In genomic region chr7:107173191-107173590, GRCh38 we compare ENCODE assay signal across 13 cellular contexts. TPM values are rescaled to one million over a fixed set of nuclear protein-coding genes. Genes with fewer than 3 reads are reported as not detected.
A peak's percentile ranks its signal among the peaks of the same experiment; 100 is the strongest.
DNase-seq lines count a peak whose midpoint lies in the region; ATAC-seq and TF ChIP-seq lines count a peak whose summit lies in the region.
"Had no signal": no experiment of that assay in that cellular context is flagged by ENCODE, and none has a peak within 500 bp of the region (broad histone marks: within the 10 kb centered on the region; RNA-seq: fewer than 3 reads in every experiment).

No MANE protein-coding gene starts in this region.

- intact Hi-C loops in left cardiac atrium (cut with DNase I), result no loop called here

- TF ChIP-seq CTCF in GM12865 (IDR thresholded peaks at IDR 0.05; ENCODE audit: insufficient read depth, low read depth, low read length, missing control alignments), result no peak

- H3K36me3 Mint-ChIP-seq in activated naive CD8-positive, alpha-beta T cell treated with anti-CD3 and anti-CD28 coated beads for 36 hours, result peaks cover 15% of the 10 kb centered on the region
- H3K36me3 Mint-ChIP-seq in natural killer cell treated with Interleukin-12 subunit alpha and Interleukin-12 subunit beta and Interleukin-15 and Interleukin-18, amount 100 ng/mL, for 72 hours, result no peaks in the 10 kb centered on the region

- H4K20me1 ChIP-seq in Karpas-422 (ENCODE audit: insufficient read depth, low read depth, low read length), result no peaks in the 10 kb centered on the region

- ATAC-seq in natural killer cell treated with Interleukin-12 subunit alpha and Interleukin-12 subunit beta and Interleukin-15 and Interleukin-18, amount 100 ng/mL, for 72 hours, result no peak
- no peak for ATAC-seq in left cardiac atrium

- peak overlapping the region; percentile 82 for H3K27ac Mint-ChIP-seq in activated naive CD8-positive, alpha-beta T cell treated with anti-CD3 and anti-CD28 coated beads for 36 hours
- peak overlapping the region; percentile 26 to 100 for H3K27ac Mint-ChIP-seq in natural killer cell treated with Interleukin-12 subunit alpha and Interleukin-12 subunit beta and Interleukin-15 and Interleukin-18, amount 100 ng/mL, for 72 hours

- peaks cover 33% of the 10 kb centered on the region for H3K4me1 ChIP-seq in Karpas-422 (ENCODE audit: low read length)

- 0 out of 2 replicates have a peak overlapping the region, but pooled peaks have one; percentile 11 for H3K27ac ChIP-seq in Karpas-422 (ENCODE audit: low read length)
- H3K27ac ChIP-seq: thyroid gland had no signal

- peak overlapping the region; percentile 52 for H3K4me2 ChIP-seq in Karpas-422 (ENCODE audit: low read depth, low read length, poor library complexity, severe bottlenecking)
- H3K4me2 ChIP-seq: smooth muscle cell had no signal

- no peak overlapping the region for H2AFZ ChIP-seq in Karpas-422 (ENCODE audit: low read length)

- no peak overlapping the region; the same call in 1 of the 2 replicates for H3K9ac ChIP-seq in Karpas-422 (ENCODE audit: low read length)

- H3K4me3 ChIP-seq in GM12865 (ENCODE audit: low read depth, low read length) (peak overlapping the region; percentile 24; the same call in 1 of the 2 replicates), Karpas-422 (ENCODE audit: low read length) (peak overlapping the region; percentile 0; the same call in 1 of the 2 replicates)
- H3K4me3 ChIP-seq: lung, smooth muscle cell, thyroid gland had no signal

- no peaks in the 10 kb centered on the region for H3K36me3 ChIP-seq in Karpas-422 (ENCODE audit: insufficient read depth, low read length)
- H3K36me3 ChIP-seq: thyroid gland had no signal

- peaks cover 54% of the 10 kb centered on the region for H3K4me1 Mint-ChIP-seq in activated naive CD8-positive, alpha-beta T cell treated with anti-CD3 and anti-CD28 coated beads for 36 hours
- peaks cover 38 to 48% of the 10 kb centered on the region in 2 donors for H3K4me1 Mint-ChIP-seq in natural killer cell treated with Interleukin-12 subunit alpha and Interleukin-12 subunit beta and Interleukin-15 and Interleukin-18, amount 100 ng/mL, for 72 hours (ENCODE audit: low read depth in 2 of 2)

- H3K27me3 Mint-ChIP-seq in activated naive CD8-positive, alpha-beta T cell treated with anti-CD3 and anti-CD28 coated beads for 36 hours, result peaks cover 4% of the 10 kb centered on the region
- no peaks in the 10 kb centered on the region for H3K27me3 Mint-ChIP-seq in natural killer cell treated with Interleukin-12 subunit alpha and Interleukin-12 subunit beta and Interleukin-15 and Interleukin-18, amount 100 ng/mL, for 72 hours

- peak overlapping the region; percentile 52 for H3K4me3 Mint-ChIP-seq in activated naive CD8-positive, alpha-beta T cell treated with anti-CD3 and anti-CD28 coated beads for 36 hours
- peak overlapping the region; percentile 59 for H3K4me3 Mint-ChIP-seq in natural killer cell treated with Interleukin-12 subunit alpha and Interleukin-12 subunit beta and Interleukin-15 and Interleukin-18, amount 100 ng/mL, for 72 hours

- no peak for DNase-seq in GM12865 (ENCODE audit: low read depth)
- no peak for DNase-seq in Karpas-422
- no peak for DNase-seq in activated naive CD8-positive, alpha-beta T cell treated with anti-CD3 and anti-CD28 coated beads for 36 hours
- no peak for DNase-seq in natural killer cell treated with Interleukin-12 subunit alpha and Interleukin-12 subunit beta and Interleukin-15 and Interleukin-18, amount 100 ng/mL, for 72 hours (ENCODE audit: low spot score)
- no peak for DNase-seq in left cardiac atrium
- DNase-seq in NCI-H2171 (lab: John Stamatoyannopoulos, UW), result no peak
- no peak for DNase-seq in H4 (ENCODE audit: low spot score)
- DNase-seq: activated gamma-delta T cell treated with Interleukin-2 at 50 U/mL for 16 hours, NCI-H187, occipital lobe, thyroid gland had no signal

- H3K9me2 ChIP-seq in Karpas-422 (replicated peaks; ENCODE audit: insufficient read depth, low read length), result no peaks in the 10 kb centered on the region

- no peaks in the 10 kb centered on the region for H3K9me3 ChIP-seq in Karpas-422 (ENCODE audit: low read length)
- H3K9me3 ChIP-seq: thyroid gland had no signal

- no peaks in the 10 kb centered on the region for H3K27me3 ChIP-seq in Karpas-422 (ENCODE audit: low read length)
- H3K27me3 ChIP-seq: thyroid gland had no signal

- H3K9me3 Mint-ChIP-seq in activated naive CD8-positive, alpha-beta T cell treated with anti-CD3 and anti-CD28 coated beads for 36 hours, result no peaks in the 10 kb centered on the region
- no peaks in the 10 kb centered on the region for H3K9me3 Mint-ChIP-seq in natural killer cell treated with Interleukin-12 subunit alpha and Interleukin-12 subunit beta and Interleukin-15 and Interleukin-18, amount 100 ng/mL, for 72 hours

- H3K79me2 ChIP-seq in Karpas-422 (ENCODE audit: low read length), result peaks cover 81% of the 10 kb centered on the region

RNA-seq across cellular contexts. Expression of gene HBP1, which starts 4.4 kb away (rescaled TPM):
- total RNA-seq in Karpas-422 (2014; rRNA removed; shearing (Covaris generic); ENCODE audit: low replicate concordance), result 25.4 and 55.6 TPM in 2 replicates
- total RNA-seq in activated naive CD8-positive, alpha-beta T cell treated with anti-CD3 and anti-CD28 coated beads for 36 hours, result 10 to 100 TPM; 19.4 to 19.7 TPM
- 10 to 100 TPM; 24.3 to 33.7 TPM for total RNA-seq in natural killer cell treated with Interleukin-12 subunit alpha and Interleukin-12 subunit beta and Interleukin-15 and Interleukin-18, amount 100 ng/mL, for 72 hours
- total RNA-seq in left cardiac atrium, result 10 to 100 TPM; 31.7 to 58.8 TPM
- 69.8 and 72.4 TPM in 2 replicates for total RNA-seq in H4 (2014; rRNA removed; shearing (Covaris generic))
